ENCODE assay signal across 7 cellular contexts in genomic region chr19:57738320-57738719, GRCh38. TPM values are rescaled to one million over a fixed set of nuclear protein-coding genes. Genes with fewer than 3 reads are reported as not detected.
DNase-seq lines count a peak whose midpoint lies in the region; ATAC-seq and TF ChIP-seq lines count a peak whose summit lies in the region.
"Not testable (repeated sequence)": the region's sequence is repeated elsewhere in the genome, so short reads cannot be mapped to it uniquely, and the experiment has no call there.
"Had no signal": no experiment of that assay in that cellular context is flagged by ENCODE, and none has a peak within 500 bp of the region (broad histone marks: within the 10 kb centered on the region; RNA-seq: fewer than 3 reads in every experiment).

No MANE protein-coding gene starts in this region.

- H4K8ac ChIP-seq in IMR-90 (ENCODE audit: low read depth in 2 of 2, low read length in 2 of 2); trophoblast cell (ENCODE audit: low read depth, low read length): not testable (repeated sequence)

- no CpG with 5 or more reads among the region's 10 CpGs for WGBS in IMR-90 (ENCODE audit: extremely low coverage in 2 of 2, insufficient read length in 1 of 2), 2 experiments
- no CpG with 5 or more reads among the region's 10 CpGs for WGBS in trophoblast cell (ENCODE audit: extremely low coverage, insufficient coverage, insufficient read length)

- not testable (repeated sequence) for H4K5ac ChIP-seq in IMR-90 (ENCODE audit: low read depth, low read length)

- H4K12ac ChIP-seq in trophoblast cell (ENCODE audit: low read depth, low read length): not testable (repeated sequence)

- not testable (repeated sequence) for H3K9ac ChIP-seq in IMR-90 (ENCODE audit: low read depth, low read length); trophoblast cell (ENCODE audit: low read length)

- H3K9me3 ChIP-seq in AG04450 (ENCODE audit: control insufficient read depth, insufficient read depth, low read length): peaks cover 13% of the 10 kb centered on the region
- H3K9me3 ChIP-seq in IMR-90 (ENCODE audit: control insufficient read depth, insufficient read depth, low read length); trophoblast cell (ENCODE audit: insufficient read depth, low read depth, low read length): not testable (repeated sequence)

- H2AK9ac ChIP-seq in IMR-90 (replicated peaks; ENCODE audit: low read depth, low read length, poor library complexity): not testable (repeated sequence)

- not testable (repeated sequence) for H3K27ac ChIP-seq in AG04450 (ENCODE audit: low read depth, low read length); IMR-90 (ENCODE audit: insufficient read depth, low read length); trophoblast cell (ENCODE audit: low read depth, low read length)

- CTCF ChIA-PET in AG04450 (lab: Charles Lee) (interaction anchor here (0.6 to 1.1 kb wide), 2 partner anchors 9 to 315 kb away, joined by 3 read pairs; no protein-coding TSS in a partner anchor), IMR-90 (lab: Yijun Ruan, JAX) (interaction anchor here (0.6 kb wide), 1 partner anchor 75 kb away, joined by 3 read pairs; no protein-coding TSS in a partner anchor)

- not testable (repeated sequence) for TF ChIP-seq POLR2A in IMR-90 (IDR thresholded peaks at IDR 0.05; ENCODE audit: low read depth, low read length)

- H3K79me2 ChIP-seq in trophoblast cell (ENCODE audit: control insufficient read depth, insufficient read depth, low read length, poor library complexity): not testable (repeated sequence)

- H4K91ac ChIP-seq in IMR-90 (ENCODE audit: insufficient read depth, low read depth, low read length); trophoblast cell (ENCODE audit: low read depth, low read length): not testable (repeated sequence)

- not testable (repeated sequence) for H3K4ac ChIP-seq in IMR-90 (ENCODE audit: low read depth, low read length); trophoblast cell (ENCODE audit: low read depth, low read length)

- dilution Hi-C loops in IMR-90 (cut with HindIII; ENCODE audit: low sequenced_read_pairs, unreplicated experiment): not testable (repeated sequence)

- not testable (repeated sequence) for H2BK12ac ChIP-seq in trophoblast cell (ENCODE audit: low read length)

- ATAC-seq in IMR-90 (ENCODE audit: low read depth): peak; percentile 88

- not testable (repeated sequence) for H2BK20ac ChIP-seq in IMR-90 (ENCODE audit: low read depth, low read length)

- H2AK5ac ChIP-seq in IMR-90 (ENCODE audit: low read depth, low read length); trophoblast cell (ENCODE audit: low read length): not testable (repeated sequence)

- intact Hi-C loops in IMR-90 (cut with micrococcal nuclease): loop anchor here (1.0 to 2.0 kb wide), 2 partner anchors 165 to 416 kb away; no protein-coding TSS in a partner anchor

- TF ChIP-seq RAD21 in IMR-90 (IDR thresholded peaks at IDR 0.05; ENCODE audit: low read length): peak; percentile 47

- not testable (repeated sequence) for H3K9me1 ChIP-seq in IMR-90 (ENCODE audit: insufficient read depth, low read length)

- POLR2A ChIA-PET in AG04450 (lab: Yijun Ruan, JAX); IMR-90 (lab: Charles Lee; ENCODE audit: unreplicated experiment): not testable (repeated sequence)

- TF ChIP-seq CTCF in AG04450 (IDR thresholded peaks at IDR 0.05; ENCODE audit: low read depth, low read length) (peak; percentile 56), IMR-90 (conservative IDR thresholded peaks at IDR 0.05; ENCODE audit: low read depth, low read length) (peak; percentile 46)

- H3K4me1 ChIP-seq in IMR-90 (ENCODE audit: control insufficient read depth, insufficient read depth, low read length); trophoblast cell (ENCODE audit: control insufficient read depth in 1 of 2, insufficient read depth in 2 of 2, low read length in 2 of 2): not testable (repeated sequence)

- H4K20me1 ChIP-seq in IMR-90 (ENCODE audit: insufficient read depth, low read length): not testable (repeated sequence)

- DNase-seq in AG04450 (ENCODE audit: low read depth, low spot score): not testable (repeated sequence)
- DNase-seq in IMR-90 (peak; percentile 39), hippocampal formation (lab: John Stamatoyannopoulos, UW) (peak; percentile 3 to 4), trophoblast cell (peak; percentile 13 to 58)
- peak; percentile 19 to 27 for DNase-seq in activated CD4-positive, alpha-beta T cell treated with anti-CD3 and anti-CD28 coated beads, Interleukin-2, amount 50 U/mL, for 24 hours (ENCODE audit: low read depth in 1 of 2, low spot score in 1 of 2)
- peak; percentile 8 for DNase-seq in central memory CD4-positive, alpha-beta T cell

- not testable (repeated sequence) for H2BK120ac ChIP-seq in IMR-90 (ENCODE audit: low read depth, low read length); trophoblast cell (ENCODE audit: insufficient read depth, low read length, poor library complexity)

- H3K23ac ChIP-seq in IMR-90 (ENCODE audit: low read depth, low read length); trophoblast cell (ENCODE audit: low read length): not testable (repeated sequence)

- in situ Hi-C loops in IMR-90 (cut with MboI; ENCODE audit: low sequenced_read_pairs): not testable (repeated sequence)

- not testable (repeated sequence) for H3K79me1 ChIP-seq in IMR-90 (ENCODE audit: low read depth in 1 of 2, low read length in 2 of 2); trophoblast cell (ENCODE audit: low read length)

- not testable (repeated sequence) for BruUV-seq in IMR-90 (replicated peaks; lab: Mats Ljungman, UMichigan)

- not testable (repeated sequence) for H3K18ac ChIP-seq in IMR-90 (ENCODE audit: low read depth, low read length); trophoblast cell (ENCODE audit: low read length)

- not testable (repeated sequence) for H3K36me3 ChIP-seq in IMR-90 (ENCODE audit: control insufficient read depth, insufficient read depth, low read length); trophoblast cell (ENCODE audit: control insufficient read depth in 1 of 2, insufficient read depth in 2 of 2, low read length in 2 of 2)

- H2BK5ac ChIP-seq in IMR-90 (ENCODE audit: low read depth, low read length, poor library complexity, severe bottlenecking); trophoblast cell (ENCODE audit: low read depth, low read length, poor library complexity): not testable (repeated sequence)

- not testable (repeated sequence) for H2BK15ac ChIP-seq in IMR-90 (ENCODE audit: low read depth, low read length)

- not testable (repeated sequence) for H3K4me2 ChIP-seq in IMR-90 (ENCODE audit: low read depth, low read length); trophoblast cell (ENCODE audit: low read length)

- not testable (repeated sequence) for H3K4me3 ChIP-seq in AG04450 (ENCODE audit: low read depth, low read length); IMR-90 (ENCODE audit: insufficient read depth, low read depth, low read length); trophoblast cell (ENCODE audit: low read depth, low read length)

- not testable (repeated sequence) for H3K14ac ChIP-seq in IMR-90 (replicated peaks; ENCODE audit: low read depth, low read length); trophoblast cell (ENCODE audit: low read length)

- peak overlapping the region; percentile 78 for H2AFZ ChIP-seq in IMR-90 (replicated peaks; ENCODE audit: low read length, poor library complexity)
- H2AFZ ChIP-seq in trophoblast cell (ENCODE audit: insufficient read depth, low read length, poor library complexity): not testable (repeated sequence)

- H3K56ac ChIP-seq in IMR-90 (ENCODE audit: extremely low read depth, insufficient read depth, low read length): not testable (repeated sequence)

- H3K27me3 ChIP-seq in AG04450 (ENCODE audit: control insufficient read depth, insufficient read depth, low read length); IMR-90 (ENCODE audit: control insufficient read depth, insufficient read depth, low read length); trophoblast cell (ENCODE audit: insufficient read depth, low read length): not testable (repeated sequence)

RNA-seq across cellular contexts. Expression of gene ZNF776, which starts 8.3 kb away (rescaled TPM):
- 9.7 and 10.5 TPM in 2 replicates for polyA plus RNA-seq in AG04450 (2011; rRNA removed)
- 9.3 and 17.3 TPM in 2 replicates for polyA minus RNA-seq in AG04450 (2011; rRNA and poly(A)+ RNA removed)
- 14.3 and 15.8 TPM in 2 replicates for total RNA-seq in IMR-90 (2012; rRNA removed)
- 3.3 and 4.3 TPM in 2 replicates for polyA plus RNA-seq in IMR-90 (2012; rRNA removed)
- 3.9 and 4.1 TPM in 2 replicates for polyA plus RNA-seq in IMR-90 (2012; cell fraction: cytosol; rRNA removed)
- 7.8 and 12.8 TPM in 2 replicates for polyA plus RNA-seq in IMR-90 (2012; cell fraction: nucleus; rRNA removed; ENCODE audit: low replicate concordance)
- polyA plus RNA-seq in trophoblast cell (2013): 8.9 and 9.9 TPM in 2 replicates

RNA-seq across cellular contexts. Expression of gene ZNF671, which starts 10.9 kb away (rescaled TPM):
- 7.2 and 7.8 TPM in 2 replicates for polyA plus RNA-seq in AG04450 (2011; rRNA removed)
- polyA minus RNA-seq in AG04450 (2011; rRNA and poly(A)+ RNA removed): 15.2 and 15.3 TPM in 2 replicates
- total RNA-seq in IMR-90 (2012; rRNA removed): 13.3 and 14.9 TPM in 2 replicates
- 3.1 and 4.1 TPM in 2 replicates for polyA plus RNA-seq in IMR-90 (2012; rRNA removed)
- polyA plus RNA-seq in IMR-90 (2012; cell fraction: cytosol; rRNA removed): 1.4 and 1.7 TPM in 2 replicates
- 4.6 and 14.0 TPM in 2 replicates for polyA plus RNA-seq in IMR-90 (2012; cell fraction: nucleus; rRNA removed; ENCODE audit: low replicate concordance)
- 2.1 and 2.2 TPM in 2 replicates for polyA plus RNA-seq in trophoblast cell (2013)

RNA-seq across cellular contexts. Expression of gene ZNF154, which starts 29.3 kb away (rescaled TPM):
- polyA plus RNA-seq in AG04450 (2011; rRNA removed): 7.7 and 8.1 TPM in 2 replicates
- polyA minus RNA-seq in AG04450 (2011; rRNA and poly(A)+ RNA removed): 7.6 and 9.9 TPM in 2 replicates
- 1.9 and 2.9 TPM in 2 replicates for total RNA-seq in IMR-90 (2012; rRNA removed)
- 1.5 and 2.2 TPM in 2 replicates for polyA plus RNA-seq in IMR-90 (2012; rRNA removed)
- 0.36 and 0.40 TPM in 2 replicates for polyA plus RNA-seq in IMR-90 (2012; cell fraction: cytosol; rRNA removed)
- polyA plus RNA-seq in IMR-90 (2012; cell fraction: nucleus; rRNA removed; ENCODE audit: low replicate concordance): 3.4 and 16.3 TPM in 2 replicates
- 7.9 and 8.0 TPM in 2 replicates for polyA plus RNA-seq in trophoblast cell (2013)
- polyA plus RNA-seq: A549 had no signal

RNA-seq across cellular contexts. Expression of gene ZNF586, which starts 31.2 kb away (rescaled TPM):
- 7.5 and 9.8 TPM in 2 replicates for polyA plus RNA-seq in AG04450 (2011; rRNA removed)
- 7.4 and 14.8 TPM in 2 replicates for polyA minus RNA-seq in AG04450 (2011; rRNA and poly(A)+ RNA removed)
- total RNA-seq in IMR-90 (2012; rRNA removed): 17.2 and 18.6 TPM in 2 replicates
- polyA plus RNA-seq in IMR-90 (2012; rRNA removed): 5.5 and 5.6 TPM in 2 replicates
- polyA plus RNA-seq in IMR-90 (2012; cell fraction: cytosol; rRNA removed): 3.0 and 4.7 TPM in 2 replicates
- 3.6 and 7.9 TPM in 2 replicates for polyA plus RNA-seq in IMR-90 (2012; cell fraction: nucleus; rRNA removed; ENCODE audit: low replicate concordance)
- polyA plus RNA-seq in trophoblast cell (2013): 4.7 and 4.8 TPM in 2 replicates

RNA-seq across cellular contexts. Expression of gene ZNF551, which starts 56.5 kb away (rescaled TPM):
- polyA plus RNA-seq in AG04450 (2011; rRNA removed) (3.7 TPM in 2 replicates), IMR-90 (2012; rRNA removed) (2.6 and 3.3 TPM in 2 replicates)
- polyA minus RNA-seq in AG04450 (2011; rRNA and poly(A)+ RNA removed): 9.7 and 9.9 TPM in 2 replicates
- total RNA-seq in IMR-90 (2012; rRNA removed): 13.9 and 14.7 TPM in 2 replicates
- polyA plus RNA-seq in IMR-90 (2012; cell fraction: cytosol; rRNA removed): 0.91 and 1.9 TPM in 2 replicates
- polyA plus RNA-seq in IMR-90 (2012; cell fraction: nucleus; rRNA removed; ENCODE audit: low replicate concordance): 2.1 and 3.2 TPM in 2 replicates
- polyA plus RNA-seq in trophoblast cell (2013): 5.2 TPM in 2 replicates
